25 cellular contexts compared by ENCODE assay signal in the genomic region with DNA sequence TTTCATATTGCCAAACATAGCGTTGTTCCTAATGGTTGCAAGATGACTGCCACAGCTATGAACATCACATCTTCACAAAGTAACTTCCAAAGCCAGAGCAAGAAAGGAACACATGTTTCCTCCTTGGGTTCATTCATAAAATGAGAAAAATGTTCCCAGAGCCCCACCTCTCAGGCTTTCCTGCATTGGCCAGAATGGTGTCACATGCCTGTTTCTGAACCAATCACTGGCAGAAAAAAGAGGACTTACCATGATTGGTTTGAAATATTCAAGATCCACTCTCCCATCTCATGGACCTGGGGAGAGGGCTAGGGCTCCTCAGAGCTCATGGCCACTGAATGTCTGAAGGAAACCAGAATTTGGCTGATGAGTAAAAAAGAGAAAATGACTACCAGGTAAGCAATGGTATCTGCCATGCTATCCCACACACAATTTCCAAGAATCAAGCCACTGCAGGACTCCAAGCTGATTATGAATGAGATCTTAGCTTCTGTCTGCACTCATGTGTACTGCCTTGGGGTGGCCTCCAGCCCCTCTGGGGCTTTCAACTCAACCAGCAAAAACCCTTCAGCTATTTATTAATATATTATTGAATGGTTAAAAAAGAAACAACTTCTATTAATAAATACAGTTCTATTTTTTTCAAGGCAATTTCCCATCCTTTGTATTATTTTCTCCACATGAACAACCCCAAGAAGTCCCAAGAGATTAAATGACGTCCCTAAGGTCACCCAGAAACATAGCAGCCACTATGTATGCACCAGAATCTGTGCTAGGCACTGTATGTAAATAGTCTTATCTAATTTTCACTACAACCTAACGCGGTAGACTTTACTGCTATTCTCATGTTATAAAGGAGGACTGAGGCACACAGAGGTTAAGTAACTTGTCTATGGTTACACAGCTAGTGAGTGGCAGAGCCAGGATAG.
DNase-seq lines count a peak whose midpoint lies in the region; ATAC-seq, FAIRE-seq and TF ChIP-seq lines count a peak whose summit lies in the region.
"Had no signal": no experiment of that assay in that cellular context is flagged by ENCODE, and none has a peak within 500 bp of the region (broad histone marks: within the 10 kb centered on the region; RNA-seq: fewer than 3 reads in every experiment).

No MANE protein-coding gene starts in this region.

- POLR2A ChIA-PET in K562 (lab: Yijun Ruan, JAX): interaction anchor here (0.8 kb wide), 1 partner anchor 9 kb away, joined by 3 read pairs; no protein-coding TSS in a partner anchor

- peaks cover 0 to 5% of the 10 kb centered on the region in 2 experiments; a peak in 1 of 5 replicates for H3K27me3 ChIP-seq in K562 (ENCODE audit: control insufficient read depth in 2 of 2, insufficient read depth in 2 of 2, low read length in 2 of 2)
- H3K27me3 ChIP-seq: BLaER1 treated with 17β-estradiol and CSF1 and Interleukin-3, amounts not matched to agents 10 nM and 100 nM; SJCRH30 had no signal

- no peak overlapping the region for H3K27ac ChIP-seq in K562 (ENCODE audit: extremely low read depth, low read depth, low read length)
- H3K27ac ChIP-seq: BLaER1 treated with 17β-estradiol and CSF1 and Interleukin-3, amounts not matched to agents 10 nM and 100 nM; SJCRH30 had no signal

- H3K79me2 ChIP-seq in K562 (ENCODE audit: control insufficient read depth, insufficient read depth, low read length): no peaks in the 10 kb centered on the region

- no peak overlapping the region for H3K27ac Mint-ChIP-seq in activated naive CD4-positive, alpha-beta T cell treated with anti-CD3 and anti-CD28 coated beads, Interleukin-2, amount 50 U/mL, for 72 hours
- H3K27ac Mint-ChIP-seq: CD8-positive, alpha-beta memory T cell had no signal

- no peak for TF ChIP-seq EP300 in Ishikawa (IDR thresholded peaks at IDR 0.05; ENCODE audit: borderline replicate concordance)
- no peak for TF ChIP-seq EP300 in K562 (IDR thresholded peaks at IDR 0.05; ENCODE audit: low read length)

- H3K4me3 ChIP-seq in K562: no peak overlapping the region
- H3K4me3 ChIP-seq: BLaER1 treated with 17β-estradiol and CSF1 and Interleukin-3, amounts not matched to agents 10 nM and 100 nM; SJCRH30 had no signal

- WGBS in K562 (ENCODE audit: insufficient coverage, low coverage, missing lambda C conversion rate): 5% methylated on average over 4 of the region's 4 CpGs

- intact Hi-C loops in K562 (cut with micrococcal nuclease): no loop called here

- ATAC-seq in activated naive CD4-positive, alpha-beta T cell treated with anti-CD3 and anti-CD28 coated beads, Interleukin-2, amount 50 U/mL, for 72 hours: peak; percentile 63 to 64
- ATAC-seq in K562 (peak; percentile 43), HG03571 (IDR thresholded peaks at IDR 0.05; ENCODE audit: unreplicated experiment) (no peak)
- ATAC-seq in stimulated activated naive CD8-positive, alpha-beta T cell treated with anti-CD3 and anti-CD28 coated beads, Interleukin-15, Interleukin-2, amounts not matched to agents 100 U/mL and 50 U/mL, for 24 hours: peak; percentile 66

- CTCF ChIA-PET in K562 (lab: Yijun Ruan, JAX; ENCODE audit: low intra/inter-chr PET ratio): no interaction called here

- no peak for TF ChIP-seq POLR2A in K562 (conservative IDR thresholded peaks at IDR 0.05)

- DNase-seq in activated naive CD4-positive, alpha-beta T cell treated with anti-CD3 and anti-CD28 coated beads, Interleukin-2, amount 50 U/mL, for 72 hours (ENCODE audit: low spot score in 2 of 2): no peak
- no peak for DNase-seq in activated naive CD4-positive, alpha-beta T cell (lab: John Stamatoyannopoulos, UW)
- DNase-seq in K562 (ENCODE audit: extremely low read depth in 1 of 4, low spot score in 3 of 4) (no peak), MV-4-11 (lab: John Stamatoyannopoulos, UW) (no peak), NCI-H128 (lab: John Stamatoyannopoulos, UW; ENCODE audit: unreplicated experiment) (no peak)
- DNase-seq in stimulated activated naive CD8-positive, alpha-beta T cell treated with anti-CD3 and anti-CD28 coated beads, Interleukin-15, Interleukin-2, amounts not matched to agents 100 U/mL and 50 U/mL, for 24 hours: no peak
- DNase-seq: ACHN; Calu3; CD8-positive, alpha-beta memory T cell; DMS153; H7; KG1; NCI-H1417; NCI-H1694 treated with DMSO at 0.1 percent for 48 hours; NCI-H2107; NCI-H446 treated with DMSO at 0.1 percent for 48 hours; NCI-H526 treated with DMSO at 0.1 percent for 48 hours; OCI-M1; SJCRH30 had no signal

- peaks cover 0 to 4% of the 10 kb centered on the region in 2 experiments; a peak in 1 of 5 replicates for H3K4me1 ChIP-seq in K562 (replicated peaks in 1 of 2; ENCODE audit: control insufficient read depth in 2 of 2, insufficient read depth in 2 of 2, low read length in 2 of 2)
- H3K4me1 ChIP-seq: SJCRH30 had no signal

- TF ChIP-seq CTCF in K562 (IDR thresholded peaks at IDR 0.05 in 2 of 3, conservative IDR thresholded peaks at IDR 0.05 in 1 of 3; ENCODE audit: insufficient read depth in 2 of 3, low read depth in 1 of 3, low read length in 3 of 3): no peak

- no TSS peak for BruUV-seq in K562 (replicated peaks; lab: Mats Ljungman, UMichigan)

- H3K9me3 ChIP-seq in K562 (replicated peaks; ENCODE audit: control insufficient read depth, insufficient read depth, low read depth, low read length): no peaks in the 10 kb centered on the region
- H3K9me3 ChIP-seq: SJCRH30 had no signal

- H3K9ac ChIP-seq in K562 (ENCODE audit: insufficient read depth in 1 of 2, low read depth in 2 of 2, low read length in 2 of 2): no peak overlapping the region
- H3K9ac ChIP-seq: BLaER1 treated with 17β-estradiol and CSF1 and Interleukin-3, amounts not matched to agents 10 nM and 100 nM had no signal

- in situ Hi-C loops in K562 (cut with MboI): no loop called here

- no peaks in the 10 kb centered on the region for H4K20me1 ChIP-seq in K562 (replicated peaks; ENCODE audit: control insufficient read depth, insufficient read depth, low read length)
- H4K20me1 ChIP-seq: BLaER1 treated with 17β-estradiol and CSF1 and Interleukin-3, amounts not matched to agents 10 nM and 100 nM had no signal

- H3K9me1 ChIP-seq in K562 (ENCODE audit: control insufficient read depth, insufficient read depth, low read length): no peaks in the 10 kb centered on the region

- H3K36me3 ChIP-seq in K562 (ENCODE audit: control insufficient read depth, insufficient read depth, low read length): no peaks in the 10 kb centered on the region
- H3K36me3 ChIP-seq: BLaER1 treated with 17β-estradiol and CSF1 and Interleukin-3, amounts not matched to agents 10 nM and 100 nM; SJCRH30 had no signal

- FAIRE-seq in K562 (lab: Jason Lieb, UNC): no peak
- FAIRE-seq: GM18507, GM19239, RCC 7860 had no signal

- H3K36me3 Mint-ChIP-seq in activated naive CD4-positive, alpha-beta T cell treated with anti-CD3 and anti-CD28 coated beads, Interleukin-2, amount 50 U/mL, for 72 hours: no peaks in the 10 kb centered on the region
- H3K36me3 Mint-ChIP-seq: CD8-positive, alpha-beta memory T cell had no signal

- H2AFZ ChIP-seq in K562 (ENCODE audit: low read depth, low read length): no peak overlapping the region

- no peak overlapping the region for H3K4me2 ChIP-seq in K562 (ENCODE audit: insufficient read depth, low read length)

- no peaks in the 10 kb centered on the region for H3K9me3 Mint-ChIP-seq in activated naive CD4-positive, alpha-beta T cell treated with anti-CD3 and anti-CD28 coated beads, Interleukin-2, amount 50 U/mL, for 72 hours

- TF ChIP-seq RAD21 in Ishikawa (IDR thresholded peaks at IDR 0.05; ENCODE audit: low read depth) (no peak), K562 (CRISPR knock-in tag; conservative IDR thresholded peaks at IDR 0.05 in 1 of 2, IDR thresholded peaks at IDR 0.05 in 1 of 2) (no peak)

TF ChIP-seq in Ishikawa, 13 proteins besides CTCF, POLR2A, EP300 and RAD21:
- TF ChIP-seq, protein P1, sequence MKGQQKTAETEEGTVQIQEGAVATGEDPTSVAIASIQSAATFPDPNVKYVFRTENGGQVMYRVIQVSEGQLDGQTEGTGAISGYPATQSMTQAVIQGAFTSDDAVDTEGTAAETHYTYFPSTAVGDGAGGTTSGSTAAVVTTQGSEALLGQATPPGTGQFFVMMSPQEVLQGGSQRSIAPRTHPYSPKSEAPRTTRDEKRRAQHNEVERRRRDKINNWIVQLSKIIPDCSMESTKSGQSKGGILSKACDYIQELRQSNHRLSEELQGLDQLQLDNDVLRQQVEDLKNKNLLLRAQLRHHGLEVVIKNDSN (IDR thresholded peaks at IDR 0.05): peak; percentile 35; the same call in 1 of the 2 replicates
- no peak for TF ChIP-seq NFIC (IDR thresholded peaks at IDR 0.05)
- TF ChIP-seq TEAD4 (IDR thresholded peaks at IDR 0.05): no peak

TF ChIP-seq in K562, 482 proteins besides CTCF, POLR2A, EP300 and RAD21 (continues in another document):
- peak; percentile 51; the same call in 1 of the 2 replicates for TF ChIP-seq RAD51 (IDR thresholded peaks at IDR 0.05; ENCODE audit: borderline replicate concordance, low read depth)
- TF ChIP-seq, protein P2, sequence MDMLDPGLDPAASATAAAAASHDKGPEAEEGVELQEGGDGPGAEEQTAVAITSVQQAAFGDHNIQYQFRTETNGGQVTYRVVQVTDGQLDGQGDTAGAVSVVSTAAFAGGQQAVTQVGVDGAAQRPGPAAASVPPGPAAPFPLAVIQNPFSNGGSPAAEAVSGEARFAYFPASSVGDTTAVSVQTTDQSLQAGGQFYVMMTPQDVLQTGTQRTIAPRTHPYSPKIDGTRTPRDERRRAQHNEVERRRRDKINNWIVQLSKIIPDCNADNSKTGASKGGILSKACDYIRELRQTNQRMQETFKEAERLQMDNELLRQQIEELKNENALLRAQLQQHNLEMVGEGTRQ (CRISPR knock-in tag; IDR thresholded peaks at IDR 0.05): peak; percentile 75
- no peak for TF ChIP-seq CHD2 (IDR thresholded peaks at IDR 0.05; ENCODE audit: low read depth, low read length)
